Comparison of ENCODE assay signal across 13 cellular contexts in the genomic region with DNA sequence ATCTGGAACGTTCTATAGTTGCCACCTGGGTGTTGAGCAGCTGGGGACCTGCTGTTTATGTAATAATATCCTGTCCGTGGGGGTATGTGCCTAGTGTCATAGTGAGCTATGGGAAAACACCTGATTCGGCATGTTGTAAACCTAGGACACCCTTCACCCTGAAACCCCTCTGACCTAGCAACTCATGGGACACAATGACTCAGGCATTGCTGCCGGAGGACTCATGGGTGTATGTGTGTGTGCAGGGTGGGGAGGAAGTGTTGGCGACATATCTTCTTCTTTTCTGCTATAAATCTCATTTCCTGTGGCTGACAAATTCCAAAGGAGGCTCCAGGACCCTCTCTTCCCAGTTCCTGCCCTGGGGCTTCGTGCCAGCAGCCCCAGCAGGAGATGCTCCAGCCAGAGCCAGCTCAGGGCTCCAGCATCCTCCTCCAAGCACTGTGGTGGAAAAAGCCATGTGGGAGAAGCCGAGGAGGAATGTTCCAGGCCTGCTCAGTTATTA.
DNase-seq lines count a peak whose midpoint lies in the region; ATAC-seq, FAIRE-seq and TF ChIP-seq lines count a peak whose summit lies in the region.
"Had no signal": no experiment of that assay in that cellular context is flagged by ENCODE, and none has a peak within 500 bp of the region (broad histone marks: within the 10 kb centered on the region; RNA-seq: fewer than 3 reads in every experiment).

No MANE protein-coding gene starts in this region.

- H3K27me3 ChIP-seq in foreskin keratinocyte (no peaks in the 10 kb centered on the region), HAP-1 (ENCODE audit: low read depth) (no peaks in the 10 kb centered on the region), H9 (ENCODE audit: insufficient read depth, low read length) (peaks cover 2% of the 10 kb centered on the region; the same call in 1 of the 2 replicates), pancreas (no peaks in the 10 kb centered on the region)

- H4K91ac ChIP-seq in H9 (ENCODE audit: insufficient read length, low read depth, low read length), result no peak overlapping the region

- H3K4me2 ChIP-seq in H9 (ENCODE audit: insufficient read depth, insufficient read length, low read length), result no peak overlapping the region

- H3K18ac ChIP-seq in H9 (ENCODE audit: insufficient read length, low read depth, low read length), result no peak overlapping the region

- no peak overlapping the region for H3K4me3 ChIP-seq in HAP-1
- no peak overlapping the region for H3K4me3 ChIP-seq in pancreas

- H3K27ac Mint-ChIP-seq in H9, result no peak overlapping the region

- peaks cover 0 to 4% (median 0%) of the 10 kb centered on the region in 3 experiments; a peak in 3 of 7 replicates for H3K36me3 Mint-ChIP-seq in H9 (ENCODE audit: insufficient read depth in 1 of 3, low read depth in 3 of 3)
- H3K36me3 Mint-ChIP-seq: activated naive CD4-positive, alpha-beta T cell treated with anti-CD3 and anti-CD28 coated beads, Interleukin-2, amount 50 U/mL, for 72 hours had no signal

- H3K4ac ChIP-seq in H9 (ENCODE audit: low read depth, low read length), result no peak overlapping the region

- H4K5ac ChIP-seq in H9 (ENCODE audit: insufficient read length, low read depth, low read length), result no peak overlapping the region

- intact Hi-C loops in pancreas (cut with DNase I), result no loop called here

- H2AK5ac ChIP-seq in H9 (ENCODE audit: insufficient read length, low read length), result no peak overlapping the region

- no peak overlapping the region for H2BK120ac ChIP-seq in H9 (ENCODE audit: low read depth, low read length, poor library complexity, severe bottlenecking)

- peaks cover 12% of the 10 kb centered on the region for H3K27me3 Mint-ChIP-seq in H9 (ENCODE audit: low read depth)

- H3K27ac ChIP-seq in foreskin keratinocyte, result no peak overlapping the region
- H3K27ac ChIP-seq in H9 (ENCODE audit: insufficient read length, low read depth, low read length), result no peak overlapping the region
- no peak overlapping the region for H3K27ac ChIP-seq in pancreas

- H2BK20ac ChIP-seq in H9 (ENCODE audit: low read depth, low read length, poor library complexity, severe bottlenecking), result no peak overlapping the region

- H4K20me1 ChIP-seq in H9 (ENCODE audit: control insufficient read depth, insufficient read depth, insufficient read length), result no peaks in the 10 kb centered on the region

- no peaks in the 10 kb centered on the region for H3K79me2 ChIP-seq in H9 (ENCODE audit: insufficient read depth, low read length)

- no peak overlapping the region for H4K8ac ChIP-seq in H9 (replicated peaks; ENCODE audit: insufficient read length, low read depth, low read length)

- no peak overlapping the region for H2BK5ac ChIP-seq in H9 (ENCODE audit: insufficient read length, low read length)

- H3K4me1 Mint-ChIP-seq in H9, result peaks cover 40 to 41% of the 10 kb centered on the region in 2 experiments

- peak; percentile 58 for DNase-seq in GM04504 (ENCODE audit: low read depth)
- peak; percentile 54 to 78 for DNase-seq in SW 1271 (lab: John Stamatoyannopoulos, UW)
- DNase-seq in foreskin keratinocyte, result peak; percentile 46 to 66
- DNase-seq in renal cortical epithelial cell (ENCODE audit: low read depth), result peak; percentile 27
- DNase-seq in NCI-H774 (lab: John Stamatoyannopoulos, UW), result no peak
- no peak for DNase-seq in HAP-1 (ENCODE audit: low spot score in 2 of 2)
- DNase-seq in H9, result no peak
- no peak for DNase-seq in pancreas
- DNase-seq: DMS153, H7, midbrain, NCI-H2029 had no signal

- H3K9me3 ChIP-seq in HAP-1, result no peaks in the 10 kb centered on the region
- H3K9me3 ChIP-seq in H9 (ENCODE audit: control insufficient read depth, low read depth, low read length), result no peaks in the 10 kb centered on the region
- no peaks in the 10 kb centered on the region for H3K9me3 ChIP-seq in pancreas

- peak; percentile 60 for ATAC-seq in foreskin keratinocyte
- no peak for ATAC-seq in pancreas
- ATAC-seq: activated naive CD4-positive, alpha-beta T cell treated with anti-CD3 and anti-CD28 coated beads, Interleukin-2, amount 50 U/mL, for 72 hours had no signal

- no peaks in the 10 kb centered on the region; a peak in 1 of 5 replicates for H3K9me3 Mint-ChIP-seq in H9
- H3K9me3 Mint-ChIP-seq: activated naive CD4-positive, alpha-beta T cell treated with anti-CD3 and anti-CD28 coated beads, Interleukin-2, amount 50 U/mL, for 72 hours had no signal

- TF ChIP-seq CTCF in foreskin keratinocyte (conservative IDR thresholded peaks at IDR 0.05), result no peak
- no peak for TF ChIP-seq CTCF in H9 (conservative IDR thresholded peaks at IDR 0.05)
- no peak for TF ChIP-seq CTCF in pancreas (IDR thresholded peaks at IDR 0.05)

- FAIRE-seq in pancreas (lab: Jason Lieb, UNC), result no peak

- no peaks in the 10 kb centered on the region for H3K36me3 ChIP-seq in HAP-1 (replicated peaks)
- no peaks in the 10 kb centered on the region for H3K36me3 ChIP-seq in pancreas

- no CpG with 5 or more reads among the region's 7 CpGs for WGBS in H9 (ENCODE audit: extremely low coverage, insufficient read length, low lambda C conversion rate)
- WGBS in pancreas, 2 donors, result 71 to 78% methylated on average over 7 of the region's 7 CpGs

- H3K14ac ChIP-seq in H9 (ENCODE audit: insufficient read depth, low read length), result no peak overlapping the region; the same call in 1 of the 2 replicates

- H3K4me1 ChIP-seq in foreskin keratinocyte (peaks cover 23% of the 10 kb centered on the region), HAP-1 (no peaks in the 10 kb centered on the region), H9 (ENCODE audit: insufficient read depth, low read length) (no peaks in the 10 kb centered on the region; the same call in 1 of the 2 replicates), pancreas (no peaks in the 10 kb centered on the region)

- no peak overlapping the region for H2BK15ac ChIP-seq in H9 (ENCODE audit: low read depth, low read length)

- in situ Hi-C loops in HAP-1 (cut with MboI; ENCODE audit: low sequenced_read_pairs), result no loop called here

- H3T11ph ChIP-seq in H9 (ENCODE audit: low read length), result no peak overlapping the region

- H3K4me3 Mint-ChIP-seq in H9, result no peak overlapping the region

- no peaks in the 10 kb centered on the region for H3K23me2 ChIP-seq in H9 (ENCODE audit: insufficient read length, low read depth, low read length, poor library complexity, severe bottlenecking)

- no peaks in the 10 kb centered on the region for H3K79me1 ChIP-seq in H9 (ENCODE audit: insufficient read depth, low read depth, low read length, poor library complexity, severe bottlenecking)

- no peak overlapping the region for H3K23ac ChIP-seq in H9 (ENCODE audit: insufficient read length, low read depth, low read length)

- no peak overlapping the region for H2AFZ ChIP-seq in H9 (ENCODE audit: low read length)

- no peak overlapping the region for H3K9ac ChIP-seq in H9 (ENCODE audit: extremely low read depth, insufficient read length, low read length)

- no peak overlapping the region for H2BK12ac ChIP-seq in H9 (ENCODE audit: insufficient read length, low read depth, low read length)

- no peak overlapping the region for H3K56ac ChIP-seq in H9 (ENCODE audit: insufficient read length, low read depth, low read length)

Comparison
In these comparisons a context has a peak if more than half of its experiments do, and no peak if none do; other contexts are left out.
1. DNase-seq: peak in GM04504 (single experiment), SW 1271 (2 of 2), foreskin keratinocyte (2 of 2) and renal cortical epithelial cell (single experiment); none in NCI-H774 (single experiment), HAP-1 (0 of 2), H9 (single experiment) and pancreas (0 of 6).